In the genomic region with DNA sequence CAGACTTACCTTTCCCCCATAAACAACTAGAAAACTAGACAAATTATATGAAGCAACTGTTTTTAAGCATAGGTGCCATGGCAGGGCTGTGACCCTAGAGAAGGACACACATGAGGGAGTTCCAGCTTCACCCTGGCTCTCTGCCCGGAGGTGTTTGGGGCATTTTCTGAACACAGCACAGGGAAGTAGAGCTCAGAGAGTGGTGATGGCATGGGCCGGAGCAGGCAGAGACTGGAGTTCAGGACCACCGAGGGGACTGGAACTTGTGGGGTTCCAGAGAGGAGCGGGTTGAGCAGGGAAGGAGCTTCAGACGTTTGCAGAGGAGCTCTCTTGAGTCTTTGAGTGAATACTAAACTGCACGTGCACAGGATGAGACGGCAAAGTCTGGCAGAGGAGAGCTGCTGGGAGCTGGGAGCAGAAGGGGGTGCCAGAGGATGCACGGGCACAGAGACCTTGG, we compare ENCODE assay signal across 3 cellular contexts.
A peak's percentile ranks its signal among the peaks of the same experiment; 100 is the strongest.
TF ChIP-seq lines count a peak whose summit lies in the region.

No MANE protein-coding gene starts in this region.

TF ChIP-seq in HCT116, 20 proteins besides CTCF, POLR2A, EP300 and RAD21 (continues in another document):
- TF ChIP-seq YY1 (IDR thresholded peaks at IDR 0.05; ENCODE audit: extremely low read depth, insufficient replicate concordance, low read depth, low read length): no peak
- TF ChIP-seq CEBPB (IDR thresholded peaks at IDR 0.05; ENCODE audit: low read depth): no peak
- TF ChIP-seq, protein P1, sequence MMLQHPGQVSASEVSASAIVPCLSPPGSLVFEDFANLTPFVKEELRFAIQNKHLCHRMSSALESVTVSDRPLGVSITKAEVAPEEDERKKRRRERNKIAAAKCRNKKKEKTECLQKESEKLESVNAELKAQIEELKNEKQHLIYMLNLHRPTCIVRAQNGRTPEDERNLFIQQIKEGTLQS (IDR thresholded peaks at IDR 0.05): no peak
- TF ChIP-seq, protein P2, sequence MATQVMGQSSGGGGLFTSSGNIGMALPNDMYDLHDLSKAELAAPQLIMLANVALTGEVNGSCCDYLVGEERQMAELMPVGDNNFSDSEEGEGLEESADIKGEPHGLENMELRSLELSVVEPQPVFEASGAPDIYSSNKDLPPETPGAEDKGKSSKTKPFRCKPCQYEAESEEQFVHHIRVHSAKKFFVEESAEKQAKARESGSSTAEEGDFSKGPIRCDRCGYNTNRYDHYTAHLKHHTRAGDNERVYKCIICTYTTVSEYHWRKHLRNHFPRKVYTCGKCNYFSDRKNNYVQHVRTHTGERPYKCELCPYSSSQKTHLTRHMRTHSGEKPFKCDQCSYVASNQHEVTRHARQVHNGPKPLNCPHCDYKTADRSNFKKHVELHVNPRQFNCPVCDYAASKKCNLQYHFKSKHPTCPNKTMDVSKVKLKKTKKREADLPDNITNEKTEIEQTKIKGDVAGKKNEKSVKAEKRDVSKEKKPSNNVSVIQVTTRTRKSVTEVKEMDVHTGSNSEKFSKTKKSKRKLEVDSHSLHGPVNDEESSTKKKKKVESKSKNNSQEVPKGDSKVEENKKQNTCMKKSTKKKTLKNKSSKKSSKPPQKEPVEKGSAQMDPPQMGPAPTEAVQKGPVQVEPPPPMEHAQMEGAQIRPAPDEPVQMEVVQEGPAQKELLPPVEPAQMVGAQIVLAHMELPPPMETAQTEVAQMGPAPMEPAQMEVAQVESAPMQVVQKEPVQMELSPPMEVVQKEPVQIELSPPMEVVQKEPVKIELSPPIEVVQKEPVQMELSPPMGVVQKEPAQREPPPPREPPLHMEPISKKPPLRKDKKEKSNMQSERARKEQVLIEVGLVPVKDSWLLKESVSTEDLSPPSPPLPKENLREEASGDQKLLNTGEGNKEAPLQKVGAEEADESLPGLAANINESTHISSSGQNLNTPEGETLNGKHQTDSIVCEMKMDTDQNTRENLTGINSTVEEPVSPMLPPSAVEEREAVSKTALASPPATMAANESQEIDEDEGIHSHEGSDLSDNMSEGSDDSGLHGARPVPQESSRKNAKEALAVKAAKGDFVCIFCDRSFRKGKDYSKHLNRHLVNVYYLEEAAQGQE (IDR thresholded peaks at IDR 0.05; ENCODE audit: low read depth): no peak
- no peak for TF ChIP-seq FOSL1 (IDR thresholded peaks at IDR 0.05; ENCODE audit: low read depth)
- TF ChIP-seq ZFX (IDR thresholded peaks at IDR 0.05): no peak
- TF ChIP-seq, protein P3, sequence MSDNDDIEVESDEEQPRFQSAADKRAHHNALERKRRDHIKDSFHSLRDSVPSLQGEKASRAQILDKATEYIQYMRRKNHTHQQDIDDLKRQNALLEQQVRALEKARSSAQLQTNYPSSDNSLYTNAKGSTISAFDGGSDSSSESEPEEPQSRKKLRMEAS (IDR thresholded peaks at IDR 0.05): no peak
- TF ChIP-seq EGR1 (IDR thresholded peaks at IDR 0.05; ENCODE audit: low read depth): no peak
- TF ChIP-seq, protein P4, sequence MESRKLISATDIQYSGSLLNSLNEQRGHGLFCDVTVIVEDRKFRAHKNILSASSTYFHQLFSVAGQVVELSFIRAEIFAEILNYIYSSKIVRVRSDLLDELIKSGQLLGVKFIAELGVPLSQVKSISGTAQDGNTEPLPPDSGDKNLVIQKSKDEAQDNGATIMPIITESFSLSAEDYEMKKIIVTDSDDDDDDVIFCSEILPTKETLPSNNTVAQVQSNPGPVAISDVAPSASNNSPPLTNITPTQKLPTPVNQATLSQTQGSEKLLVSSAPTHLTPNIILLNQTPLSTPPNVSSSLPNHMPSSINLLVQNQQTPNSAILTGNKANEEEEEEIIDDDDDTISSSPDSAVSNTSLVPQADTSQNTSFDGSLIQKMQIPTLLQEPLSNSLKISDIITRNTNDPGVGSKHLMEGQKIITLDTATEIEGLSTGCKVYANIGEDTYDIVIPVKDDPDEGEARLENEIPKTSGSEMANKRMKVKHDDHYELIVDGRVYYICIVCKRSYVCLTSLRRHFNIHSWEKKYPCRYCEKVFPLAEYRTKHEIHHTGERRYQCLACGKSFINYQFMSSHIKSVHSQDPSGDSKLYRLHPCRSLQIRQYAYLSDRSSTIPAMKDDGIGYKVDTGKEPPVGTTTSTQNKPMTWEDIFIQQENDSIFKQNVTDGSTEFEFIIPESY (IDR thresholded peaks at IDR 0.05; ENCODE audit: extremely low read depth, insufficient replicate concordance, low read length): no peak
- no peak for TF ChIP-seq ZNF274 (IDR thresholded peaks at IDR 0.05; ENCODE audit: low read depth, low read length)
- no peak for TF ChIP-seq EZH2 (IDR thresholded peaks at IDR 0.05)
- no peak for TF ChIP-seq ELF1 (IDR thresholded peaks at IDR 0.05; ENCODE audit: borderline replicate concordance, low read depth)
- no peak for TF ChIP-seq SP1 (IDR thresholded peaks at IDR 0.05; ENCODE audit: low read depth)
- no peak for TF ChIP-seq POLR2AphosphoS5 (IDR thresholded peaks at IDR 0.05; ENCODE audit: low read depth, low read length)
- no peak for TF ChIP-seq JUND (IDR thresholded peaks at IDR 0.05)
- no peak for TF ChIP-seq CBX3 (IDR thresholded peaks at IDR 0.05; ENCODE audit: low read depth)

TF ChIP-seq in K562, 482 proteins besides CTCF, POLR2A, EP300 and RAD21:
- TF ChIP-seq, protein P5, sequence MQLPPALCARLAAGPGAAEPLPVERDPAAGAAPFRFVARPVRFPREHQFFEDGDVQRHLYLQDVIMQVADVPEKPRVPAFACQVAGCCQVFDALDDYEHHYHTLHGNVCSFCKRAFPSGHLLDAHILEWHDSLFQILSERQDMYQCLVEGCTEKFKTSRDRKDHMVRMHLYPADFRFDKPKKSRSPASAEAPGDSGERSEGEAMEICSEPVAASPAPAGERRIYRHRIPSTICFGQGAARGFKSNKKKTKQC (CRISPR knock-in tag; IDR thresholded peaks at IDR 0.05): no peak
- 0 out of 2 replicates have a peak, but pooled peaks have one; percentile 2 for TF ChIP-seq NFE2 (IDR thresholded peaks at IDR 0.05; ENCODE audit: low read depth)
- 0 out of 2 replicates have a peak, but pooled peaks have one; percentile 38 for TF ChIP-seq BHLHE40 (IDR thresholded peaks at IDR 0.05; ENCODE audit: low read length)

TF ChIP-seq in HepG2, 621 proteins besides CTCF, POLR2A, EP300 and RAD21:
- no peak for TF ChIP-seq ZIK1 (CRISPR knock-in tag; IDR thresholded peaks at IDR 0.05; ENCODE audit: borderline replicate concordance, low read depth)
